22 cellular contexts compared by ENCODE assay signal in the genomic region with DNA sequence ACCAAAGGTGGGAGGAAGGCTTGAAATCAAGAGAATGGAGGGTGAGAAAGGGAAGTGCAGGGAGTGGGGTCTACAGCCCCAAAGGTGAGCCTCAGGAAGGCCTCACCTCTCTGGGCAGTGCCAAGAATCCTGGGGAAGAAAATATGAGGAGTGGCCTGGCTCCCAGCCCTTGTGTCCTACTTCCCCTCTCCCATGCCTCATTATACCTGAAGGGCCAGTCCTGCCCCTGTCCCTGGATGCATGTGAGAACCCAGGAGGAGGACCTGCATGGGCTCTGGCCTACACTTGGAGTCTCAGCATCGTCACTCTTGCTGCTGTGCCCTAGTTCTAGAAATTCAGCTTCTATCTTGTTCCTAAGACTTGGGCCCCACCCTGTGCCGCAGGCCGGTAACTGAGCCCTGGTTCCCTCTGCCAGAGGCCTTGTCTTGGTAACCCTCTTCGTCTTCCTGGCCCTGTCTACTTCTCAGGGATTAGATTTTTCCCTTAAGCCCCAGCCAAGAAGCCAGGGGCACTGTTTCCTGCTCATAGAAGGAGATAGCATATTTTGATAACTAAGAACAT. TPM values are rescaled to one million over a fixed set of nuclear protein-coding genes. Genes with fewer than 3 reads are reported as not detected.
DNase-seq lines count a peak whose midpoint lies in the region; ATAC-seq and TF ChIP-seq lines count a peak whose summit lies in the region.
"Had no signal": no experiment of that assay in that cellular context is flagged by ENCODE, and none has a peak within 500 bp of the region (broad histone marks: within the 10 kb centered on the region; RNA-seq: fewer than 3 reads in every experiment).

No MANE protein-coding gene starts in this region.

- H3K4me3 Mint-ChIP-seq in activated T-cell treated with anti-CD3 and anti-CD28 coated beads, Interleukin-2, amount 50 U/mL, for 24 hours, result no peak overlapping the region
- no peak overlapping the region for H3K4me3 Mint-ChIP-seq in activated T-cell treated with anti-CD3 and anti-CD28 coated beads, Interleukin-2, amount 50 U/mL, for 4 hours
- H3K4me3 Mint-ChIP-seq in osteocyte (ENCODE audit: unreplicated experiment) (no peak overlapping the region), immature natural killer cell (no peak overlapping the region)

- H3K9me3 Mint-ChIP-seq in activated T-cell treated with anti-CD3 and anti-CD28 coated beads, Interleukin-2, amount 50 U/mL, for 24 hours, result no peaks in the 10 kb centered on the region
- no peaks in the 10 kb centered on the region for H3K9me3 Mint-ChIP-seq in activated T-cell treated with anti-CD3 and anti-CD28 coated beads, Interleukin-2, amount 50 U/mL, for 4 hours
- no peaks in the 10 kb centered on the region for H3K9me3 Mint-ChIP-seq in osteocyte (ENCODE audit: unreplicated experiment)
- H3K9me3 Mint-ChIP-seq in immature natural killer cell, result no peaks in the 10 kb centered on the region

- H3K4me3 ChIP-seq in right atrium auricular region, result no peak overlapping the region

- H3K27me3 Mint-ChIP-seq in activated T-cell treated with anti-CD3 and anti-CD28 coated beads, Interleukin-2, amount 50 U/mL, for 24 hours, result peaks cover 17% of the 10 kb centered on the region
- peaks cover 9% of the 10 kb centered on the region for H3K27me3 Mint-ChIP-seq in activated T-cell treated with anti-CD3 and anti-CD28 coated beads, Interleukin-2, amount 50 U/mL, for 4 hours (ENCODE audit: low read depth)
- peaks cover 42% of the 10 kb centered on the region for H3K27me3 Mint-ChIP-seq in osteocyte (ENCODE audit: unreplicated experiment)
- peaks cover 4% of the 10 kb centered on the region in 3 donors for H3K27me3 Mint-ChIP-seq in immature natural killer cell (ENCODE audit: low read depth in 3 of 3)

- TF ChIP-seq CTCF in right atrium auricular region (IDR thresholded peaks at IDR 0.05), result peak in 1 of 2 donors; percentile 50
- TF ChIP-seq CTCF in osteocyte (IDR thresholded peaks at IDR 0.05), result no peak

- H3K36me3 ChIP-seq in right atrium auricular region, result no peaks in the 10 kb centered on the region

- peaks cover 0 to 18% of the 10 kb centered on the region in 2 donors for H3K4me1 ChIP-seq in right atrium auricular region

- no peak for ATAC-seq in activated T-cell treated with anti-CD3 and anti-CD28 coated beads, Interleukin-2, amount 50 U/mL, for 4 hours
- no peak for ATAC-seq in GM18861 (IDR thresholded peaks at IDR 0.05; ENCODE audit: unreplicated experiment)

- peak; percentile 14 for DNase-seq in activated T-cell treated with anti-CD3 and anti-CD28 coated beads, Interleukin-2, amount 50 U/mL, for 24 hours
- no peak for DNase-seq in activated T-cell treated with anti-CD3 and anti-CD28 coated beads, Interleukin-2, amount 50 U/mL, for 4 hours
- DNase-seq in right atrium auricular region (ENCODE audit: low spot score) (peak; percentile 59), osteocyte (ENCODE audit: extremely low spot score, unreplicated experiment) (peak; percentile 62), immature natural killer cell (no peak), NCI-H82 (lab: John Stamatoyannopoulos, UW) (no peak), NCI-H526 treated with DMSO at 0.1 percent for 48 hours (lab: John Stamatoyannopoulos, UW) (no peak)
- DNase-seq: activated CD4-positive, CD25-positive, alpha-beta regulatory T cell; activated effector memory CD4-positive, alpha-beta T cell treated with anti-CD3 and anti-CD28 coated beads, Interleukin-2, amount 50 U/mL, for 16 hours; amniotic stem cell; DMS 273 treated with DMSO at 0.1 percent for 48 hours; NCI-H1417; T-helper 2 cell had no signal

- no peaks in the 10 kb centered on the region for H3K4me1 Mint-ChIP-seq in activated T-cell treated with anti-CD3 and anti-CD28 coated beads, Interleukin-2, amount 50 U/mL, for 24 hours (ENCODE audit: low read depth)
- peaks cover 2% of the 10 kb centered on the region for H3K4me1 Mint-ChIP-seq in activated T-cell treated with anti-CD3 and anti-CD28 coated beads, Interleukin-2, amount 50 U/mL, for 4 hours (ENCODE audit: low read depth)
- H3K4me1 Mint-ChIP-seq in osteocyte (ENCODE audit: unreplicated experiment), result no peaks in the 10 kb centered on the region
- H3K4me1 Mint-ChIP-seq in immature natural killer cell, result no peaks in the 10 kb centered on the region

- H3K27me3 ChIP-seq in right atrium auricular region, result no peaks in the 10 kb centered on the region

- H3K27ac Mint-ChIP-seq in activated T-cell treated with anti-CD3 and anti-CD28 coated beads, Interleukin-2, amount 50 U/mL, for 24 hours, result no peak overlapping the region
- H3K27ac Mint-ChIP-seq in osteocyte (ENCODE audit: unreplicated experiment), result no peak overlapping the region
- no peak overlapping the region for H3K27ac Mint-ChIP-seq in immature natural killer cell

- no peaks in the 10 kb centered on the region for H3K36me3 Mint-ChIP-seq in activated T-cell treated with anti-CD3 and anti-CD28 coated beads, Interleukin-2, amount 50 U/mL, for 24 hours (ENCODE audit: low read depth)
- H3K36me3 Mint-ChIP-seq in activated T-cell treated with anti-CD3 and anti-CD28 coated beads, Interleukin-2, amount 50 U/mL, for 4 hours (ENCODE audit: insufficient read depth), result no peaks in the 10 kb centered on the region
- H3K36me3 Mint-ChIP-seq in osteocyte (ENCODE audit: unreplicated experiment) (no peaks in the 10 kb centered on the region), immature natural killer cell (no peaks in the 10 kb centered on the region)

- peak overlapping the region; percentile 86 to 92 for H3K27ac ChIP-seq in right atrium auricular region
- H3K27ac ChIP-seq: C4-2B had no signal

- no peaks in the 10 kb centered on the region for H3K9me3 ChIP-seq in right atrium auricular region

RNA-seq across cellular contexts. Expression of gene MYH7, which starts 10.9 kb away (rescaled TPM):
- total RNA-seq in activated T-cell treated with anti-CD3 and anti-CD28 coated beads, Interleukin-2, amount 50 U/mL, for 4 hours, result under 1 TPM in 1 of 3 donors, not detected in 2; 0.03 TPM
- 1,000 to 10,000 TPM; 1,082 to 4,592 TPM for total RNA-seq in right atrium auricular region
- not detected in 2 replicates for total RNA-seq in osteocyte
- not detected for polyA plus RNA-seq in immature natural killer cell
- total RNA-seq: A673, HT-29, mononuclear cell, osteoblast had no signal

RNA-seq across cellular contexts. Expression of gene NGDN, which starts 23.1 kb away (rescaled TPM):
- 100 to 1,000 TPM; 115 to 120 (median 117) TPM for total RNA-seq in activated T-cell treated with anti-CD3 and anti-CD28 coated beads, Interleukin-2, amount 50 U/mL, for 4 hours
- 10 to 100 TPM; 19.5 to 24.3 TPM for total RNA-seq in right atrium auricular region
- total RNA-seq in osteocyte, result 32.3 and 34.6 TPM in 2 replicates
- 10 to 100 TPM; 52.3 to 84.8 (median 81.5) TPM for polyA plus RNA-seq in immature natural killer cell

RNA-seq across cellular contexts. Expression of gene MYH6, which starts 38.3 kb away (rescaled TPM):
- not detected for total RNA-seq in activated T-cell treated with anti-CD3 and anti-CD28 coated beads, Interleukin-2, amount 50 U/mL, for 4 hours
- total RNA-seq in right atrium auricular region, result over 10,000 TPM in 1 of 2 donors, 1,000 to 10,000 TPM in 1; 8,253 to 13,240 TPM
- not detected in 2 replicates for total RNA-seq in osteocyte
- not detected for polyA plus RNA-seq in immature natural killer cell
- total RNA-seq: A673, HT-29, LHCN-M2, mononuclear cell, osteoblast, SK-MEL-5, temporal lobe had no signal

Comparison
In these comparisons a context has a peak if more than half of its experiments do, and no peak if none do; other contexts are left out.
1. DNase-seq: peak in activated T-cell treated with anti-CD3 and anti-CD28 coated beads, Interleukin-2, amount 50 U/mL, for 24 hours (single experiment), right atrium auricular region (single experiment) and osteocyte (single experiment); none in activated T-cell treated with anti-CD3 and anti-CD28 coated beads, Interleukin-2, amount 50 U/mL, for 4 hours (single experiment), immature natural killer cell (0 of 3), NCI-H82 (single experiment) and NCI-H526 treated with DMSO at 0.1 percent for 48 hours (single experiment).
2. RNA of gene MYH7, which starts 10.9 kb away (total RNA-seq): 1,082 to 4,592 TPM in right atrium auricular region; 0.03 TPM in activated T-cell treated with anti-CD3 and anti-CD28 coated beads, Interleukin-2, amount 50 U/mL, for 4 hours and not detected in osteocyte; every median in the first group is over 1,000 times any median in the second.
3. RNA of gene MYH6, which starts 38.3 kb away (total RNA-seq): 8,253 to 13,240 TPM in right atrium auricular region; not detected in activated T-cell treated with anti-CD3 and anti-CD28 coated beads, Interleukin-2, amount 50 U/mL, for 4 hours and not detected in osteocyte; every median in the first group is over 1,000 times any median in the second.